Comparison of ENCODE assay signal across 8 cellular contexts in genomic region chr17:76500745-76501017, GRCh38. TPM values are rescaled to one million over a fixed set of nuclear protein-coding genes. Genes with fewer than 3 reads are reported as not detected.
A peak's percentile ranks its signal among the peaks of the same experiment; 100 is the strongest.
DNase-seq lines count a peak whose midpoint lies in the region; ATAC-seq, FAIRE-seq and TF ChIP-seq lines count a peak whose summit lies in the region.

No MANE protein-coding gene starts in this region.

- TF ChIP-seq CTCF in WTC11 (IDR thresholded peaks at IDR 0.05): no peak
- no peak for TF ChIP-seq CTCF in hepatocyte (IDR thresholded peaks at IDR 0.05; ENCODE audit: poor library complexity)

- H3K9me3 ChIP-seq in hepatocyte (ENCODE audit: low read depth): no peaks in the 10 kb centered on the region

- H3K4me2 ChIP-seq in hepatocyte: peak overlapping the region; percentile 92

- H3K4me1 ChIP-seq in hepatocyte (ENCODE audit: insufficient read depth): peaks cover 27% of the 10 kb centered on the region

- no peak for DNase-seq in T-helper 2 cell treated with Interferon-gamma antibody and Interleukin-4, amounts not matched to agents 5 μg/mL and 100 μg/mL, for 36 hours (ENCODE audit: low spot score)
- DNase-seq in T-helper 2 cell: no peak
- DNase-seq in WTC11 (ENCODE audit: low spot score): no peak
- no peak for DNase-seq in hepatocyte (ENCODE audit: low spot score)
- no peak for DNase-seq in frontal cortex (ENCODE audit: low spot score in 2 of 2)
- DNase-seq in GM12892 (ENCODE audit: insufficient read length): no peak

- peak overlapping the region; percentile 87 for H3K4me3 Mint-ChIP-seq in T-helper 2 cell treated with Interferon-gamma antibody and Interleukin-4, amounts not matched to agents 5 μg/mL and 100 μg/mL, for 36 hours
- peak overlapping the region; percentile 82 for H3K4me3 Mint-ChIP-seq in WTC11
- H3K4me3 Mint-ChIP-seq in stimulated activated naive CD8-positive, alpha-beta T cell treated with anti-CD3 and anti-CD28 coated beads, Interleukin-15, Interleukin-2, amounts not matched to agents 100 ng/mL and 50 ng/mL, for 24 hours: peak overlapping the region; percentile 85

- H4K20me1 ChIP-seq in hepatocyte (ENCODE audit: insufficient read depth, poor library complexity, severe bottlenecking): no peaks in the 10 kb centered on the region

- no peaks in the 10 kb centered on the region for H3K27me3 Mint-ChIP-seq in T-helper 2 cell treated with Interferon-gamma antibody and Interleukin-4, amounts not matched to agents 5 μg/mL and 100 μg/mL, for 36 hours (ENCODE audit: low read depth)
- peaks cover 5% of the 10 kb centered on the region for H3K27me3 Mint-ChIP-seq in WTC11 (ENCODE audit: low read depth)
- no peaks in the 10 kb centered on the region for H3K27me3 Mint-ChIP-seq in stimulated activated naive CD8-positive, alpha-beta T cell treated with anti-CD3 and anti-CD28 coated beads, Interleukin-15, Interleukin-2, amounts not matched to agents 100 ng/mL and 50 ng/mL, for 24 hours

- peaks cover 11% of the 10 kb centered on the region for H3K79me2 ChIP-seq in hepatocyte

- ATAC-seq in WTC11 (peak; percentile 12), GM18907 (IDR thresholded peaks at IDR 0.05; ENCODE audit: unreplicated experiment) (no peak)

- no peak overlapping the region for H2AFZ ChIP-seq in hepatocyte

- peak overlapping the region; percentile 32 for H3K27ac ChIP-seq in hepatocyte

- no peaks in the 10 kb centered on the region for H3K9me3 Mint-ChIP-seq in T-helper 2 cell treated with Interferon-gamma antibody and Interleukin-4, amounts not matched to agents 5 μg/mL and 100 μg/mL, for 36 hours
- no peaks in the 10 kb centered on the region for H3K9me3 Mint-ChIP-seq in WTC11
- H3K9me3 Mint-ChIP-seq in stimulated activated naive CD8-positive, alpha-beta T cell treated with anti-CD3 and anti-CD28 coated beads, Interleukin-15, Interleukin-2, amounts not matched to agents 100 ng/mL and 50 ng/mL, for 24 hours: no peaks in the 10 kb centered on the region

- H3K27me3 ChIP-seq in hepatocyte: no peaks in the 10 kb centered on the region

- H3K36me3 ChIP-seq in hepatocyte (replicated peaks; ENCODE audit: insufficient read depth, low read depth): no peaks in the 10 kb centered on the region

- no peak overlapping the region for H3K27ac Mint-ChIP-seq in T-helper 2 cell treated with Interferon-gamma antibody and Interleukin-4, amounts not matched to agents 5 μg/mL and 100 μg/mL, for 36 hours
- H3K27ac Mint-ChIP-seq in WTC11: no peak overlapping the region
- peak overlapping the region; percentile 76 for H3K27ac Mint-ChIP-seq in stimulated activated naive CD8-positive, alpha-beta T cell treated with anti-CD3 and anti-CD28 coated beads, Interleukin-15, Interleukin-2, amounts not matched to agents 100 ng/mL and 50 ng/mL, for 24 hours

- H3K4me1 Mint-ChIP-seq in T-helper 2 cell treated with Interferon-gamma antibody and Interleukin-4, amounts not matched to agents 5 μg/mL and 100 μg/mL, for 36 hours (ENCODE audit: low read depth): peaks cover 22% of the 10 kb centered on the region
- peaks cover 48% of the 10 kb centered on the region for H3K4me1 Mint-ChIP-seq in WTC11
- peaks cover 55% of the 10 kb centered on the region for H3K4me1 Mint-ChIP-seq in stimulated activated naive CD8-positive, alpha-beta T cell treated with anti-CD3 and anti-CD28 coated beads, Interleukin-15, Interleukin-2, amounts not matched to agents 100 ng/mL and 50 ng/mL, for 24 hours (ENCODE audit: low read depth)

- TF ChIP-seq POLR2A in GM12892 (IDR thresholded peaks at IDR 0.05; ENCODE audit: low read depth, low read length): no peak

- 5% methylated on average over 10 of the region's 10 CpGs for WGBS in hepatocyte (ENCODE audit: low lambda C conversion rate, missing lambda C conversion rate)

- H3K9me2 ChIP-seq in hepatocyte (replicated peaks; ENCODE audit: insufficient read depth): no peaks in the 10 kb centered on the region

- peak overlapping the region; percentile 87 for H3K4me3 ChIP-seq in hepatocyte

- H3K36me3 Mint-ChIP-seq in T-helper 2 cell treated with Interferon-gamma antibody and Interleukin-4, amounts not matched to agents 5 μg/mL and 100 μg/mL, for 36 hours (ENCODE audit: low read depth): peaks cover 3% of the 10 kb centered on the region
- H3K36me3 Mint-ChIP-seq in WTC11: no peaks in the 10 kb centered on the region
- H3K36me3 Mint-ChIP-seq in stimulated activated naive CD8-positive, alpha-beta T cell treated with anti-CD3 and anti-CD28 coated beads, Interleukin-15, Interleukin-2, amounts not matched to agents 100 ng/mL and 50 ng/mL, for 24 hours (ENCODE audit: low read depth): peaks cover 8% of the 10 kb centered on the region

- no peak for FAIRE-seq in frontal cortex (lab: Jason Lieb, UNC)
- no peak for FAIRE-seq in GM12892 (lab: Jason Lieb, UNC)

- CTCF ChIA-PET in WTC11 (lab: Charles Lee): interaction anchor here (1.2 to 5.1 kb wide), 6 partner anchors 22 to 123 kb away, joined by 3 to 30 read pairs (median 16); partner anchors contain the start of gene AANAT

- POLR2A ChIA-PET in WTC11 (lab: Charles Lee): no interaction called here

TF ChIP-seq in WTC11, 78 proteins besides CTCF, POLR2A, EP300 and RAD21 (continues in another document):
- TF ChIP-seq ETV6 (CRISPR knock-in tag; IDR thresholded peaks at IDR 0.05) (no peak), HMGA2 (CRISPR knock-in tag; IDR thresholded peaks at IDR 0.05) (no peak), KAT7 (CRISPR knock-in tag; IDR thresholded peaks at IDR 0.05; ENCODE audit: borderline replicate concordance) (no peak), ZNF121 (CRISPR knock-in tag; IDR thresholded peaks at IDR 0.05) (no peak), TCF7 (CRISPR knock-in tag; IDR thresholded peaks at IDR 0.05; ENCODE audit: low read depth) (no peak), PRDM15 (CRISPR knock-in tag; IDR thresholded peaks at IDR 0.05) (no peak), JAZF1 (CRISPR knock-in tag; IDR thresholded peaks at IDR 0.05) (no peak), MXD4 (CRISPR knock-in tag; IDR thresholded peaks at IDR 0.05; ENCODE audit: borderline replicate concordance) (no peak), ZMAT4 (CRISPR knock-in tag; IDR thresholded peaks at IDR 0.05) (no peak), ERG (CRISPR knock-in tag; IDR thresholded peaks at IDR 0.05) (no peak), SMAD4 (CRISPR knock-in tag; IDR thresholded peaks at IDR 0.05) (no peak)

RNA-seq across cellular contexts. Expression of gene RHBDF2, which starts 0.5 kb away (rescaled TPM):
- 28.6 to 33.0 TPM (median 31.5 TPM) in 3 replicates for total RNA-seq in WTC11 (2021)
- total RNA-seq in hepatocyte: 4.9 and 5.5 TPM in 2 replicates
- polyA plus RNA-seq in hepatocyte: 11.0 and 11.7 TPM in 2 replicates
- total RNA-seq in frontal cortex: 1.6 TPM
- polyA plus RNA-seq in GM12892 (2012; ENCODE audit: missing spikeins): 16.3 TPM

RNA-seq across cellular contexts. Expression of gene AANAT, which starts 33.3 kb away (rescaled TPM):
- total RNA-seq in WTC11 (2021) (0.17 to 0.57 TPM in 2 of 3 replicates, not detected in the other), hepatocyte (0.84 TPM in 1 of 2 replicates, not detected in the other), frontal cortex (not detected)
- 0.92 TPM in 1 of 2 replicates, not detected in the other for polyA plus RNA-seq in hepatocyte
- 0.34 TPM for polyA plus RNA-seq in GM12892 (2012; ENCODE audit: missing spikeins)

RNA-seq across cellular contexts. Expression of gene CYGB, which starts 36.8 kb away (rescaled TPM):
- total RNA-seq in WTC11 (2021) (3.6 to 5.3 TPM (median 5.1 TPM) in 3 replicates), hepatocyte (7.8 and 15.5 TPM in 2 replicates), frontal cortex (3.3 TPM)
- polyA plus RNA-seq in hepatocyte: 13.8 and 19.2 TPM in 2 replicates
- not detected for polyA plus RNA-seq in GM12892 (2012; ENCODE audit: missing spikeins)

RNA-seq across cellular contexts. Expression of gene PRCD, which starts 39.2 kb away (rescaled TPM):
- total RNA-seq in WTC11 (2021): 2.7 to 4.5 TPM (median 4.0 TPM) in 3 replicates
- total RNA-seq in hepatocyte: 2.0 and 2.7 TPM in 2 replicates
- polyA plus RNA-seq in hepatocyte: 10.2 and 11.6 TPM in 2 replicates
- 2.4 TPM for total RNA-seq in frontal cortex
- polyA plus RNA-seq in GM12892 (2012; ENCODE audit: missing spikeins): not detected

RNA-seq across cellular contexts. Expression of gene UBE2O, which starts 47.7 kb away (rescaled TPM):
- 57.1 to 68.9 TPM (median 59.6 TPM) in 3 replicates for total RNA-seq in WTC11 (2021)
- 14.6 and 15.2 TPM in 2 replicates for total RNA-seq in hepatocyte
- polyA plus RNA-seq in hepatocyte: 9.7 and 12.5 TPM in 2 replicates
- total RNA-seq in frontal cortex: 37.5 TPM
- polyA plus RNA-seq in GM12892 (2012; ENCODE audit: missing spikeins): 13.2 TPM
